8 cellular contexts compared by ENCODE assay signal in genomic region chr1:227733751-227734545, GRCh38. TPM values are rescaled to one million over a fixed set of nuclear protein-coding genes. Genes with fewer than 3 reads are reported as not detected.
DNase-seq lines count a peak whose midpoint lies in the region; ATAC-seq and TF ChIP-seq lines count a peak whose summit lies in the region.

No MANE protein-coding gene starts in this region.

- no peak for TF ChIP-seq CTCF in fibroblast of mammary gland (conservative IDR thresholded peaks at IDR 0.05; ENCODE audit: control insufficient read depth, insufficient read depth, low read depth, low read length)
- TF ChIP-seq CTCF in prostate gland (IDR thresholded peaks at IDR 0.05): no peak

- 46% methylated on average over 21 of the region's 24 CpGs for WGBS in prostate gland

- TF ChIP-seq POLR2A in prostate gland (IDR thresholded peaks at IDR 0.05): no peak

- H3K36me3 ChIP-seq in SK-N-MC (ENCODE audit: insufficient read depth, low read length): peaks cover 15% of the 10 kb centered on the region
- peaks cover 0 to 3% of the 10 kb centered on the region in 2 donors for H3K36me3 ChIP-seq in prostate gland

- no peak overlapping the region for H3K27ac ChIP-seq in SK-N-MC
- peak overlapping the region; percentile 83 to 89 for H3K27ac ChIP-seq in prostate gland

- H3K9me3 ChIP-seq in SK-N-MC (ENCODE audit: low read depth, low read length): no peaks in the 10 kb centered on the region
- H3K9me3 ChIP-seq in prostate gland: no peaks in the 10 kb centered on the region

- no peaks in the 10 kb centered on the region for H3K27me3 ChIP-seq in prostate gland (replicated peaks; ENCODE audit: insufficient read depth)

- intact Hi-C loops in prostate gland (cut with DNase I): loop anchor here (2.0 kb wide), 1 partner anchor 23 kb away; no protein-coding TSS in a partner anchor

- H3K4me1 ChIP-seq in prostate gland (replicated peaks): peaks cover 1% of the 10 kb centered on the region

- peak overlapping the region; percentile 89 for H3K9ac ChIP-seq in SK-N-MC (ENCODE audit: insufficient read length)

- no peak for DNase-seq in SK-N-MC (ENCODE audit: low read depth, low spot score)
- DNase-seq in fibroblast of mammary gland (ENCODE audit: low read depth): no peak
- DNase-seq in prostate gland (ENCODE audit: low spot score): no peak
- no peak for DNase-seq in NCI-H1092 treated with DMSO at 0.1 percent for 48 hours (lab: John Stamatoyannopoulos, UW)
- no peak for DNase-seq in NCI-H446 (lab: John Stamatoyannopoulos, UW)
- DNase-seq in foreskin melanocyte: no peak

- peak overlapping the region; percentile 78 for H3K4me3 ChIP-seq in GM08714 (ENCODE audit: low read length)
- H3K4me3 ChIP-seq in SK-N-MC: peak overlapping the region; percentile 96
- peak overlapping the region; percentile 89 for H3K4me3 ChIP-seq in fibroblast of mammary gland (ENCODE audit: control insufficient read depth, low read depth, low read length)
- H3K4me3 ChIP-seq in prostate gland: peak overlapping the region; percentile 90 to 93

- ATAC-seq in HG02571 (IDR thresholded peaks at IDR 0.05; ENCODE audit: unreplicated experiment): no peak

RNA-seq across cellular contexts. Expression of gene JMJD4, which starts 1.2 kb away (rescaled TPM):
- total RNA-seq in prostate gland: 10 to 100 TPM; 29.8 to 38.3 TPM

RNA-seq across cellular contexts. Expression of gene SNAP47, which starts 1.3 kb away (rescaled TPM):
- 10 to 100 TPM; 51.6 to 74.7 TPM for total RNA-seq in prostate gland
